In genomic region chr11:20260307-20260706, GRCh38 we compare ENCODE assay signal across 22 cellular contexts.
DNase-seq lines count a peak whose midpoint lies in the region; TF ChIP-seq lines count a peak whose summit lies in the region.
"Had no signal": no experiment of that assay in that cellular context is flagged by ENCODE, and none has a peak within 500 bp of the region (broad histone marks: within the 10 kb centered on the region; RNA-seq: fewer than 3 reads in every experiment).

No MANE protein-coding gene starts in this region.

- H3K4me3 ChIP-seq in SJCRH30: no peak overlapping the region
- H3K4me3 ChIP-seq: BLaER1, GM12878 had no signal

- no peaks in the 10 kb centered on the region for H3K9me3 Mint-ChIP-seq in nephron progenitor cell

- H3K36me3 ChIP-seq in SJCRH30: no peaks in the 10 kb centered on the region
- H3K36me3 ChIP-seq: BE2C, BLaER1 had no signal

- no peaks in the 10 kb centered on the region for H3K9me3 ChIP-seq in SJCRH30 (replicated peaks)
- H3K9me3 ChIP-seq: BE2C, BLaER1 had no signal

- DNase-seq in NCI-H2171 treated with DMSO at 0.1 percent for 48 hours (lab: John Stamatoyannopoulos, UW) (peak; percentile 16), NCI-H2171 (lab: John Stamatoyannopoulos, UW) (no peak), SJCRH30 (peak; percentile 31 to 66), NCI-H2081 treated with DMSO at 0.1 percent for 48 hours (lab: John Stamatoyannopoulos, UW) (no peak), nephron progenitor cell (no peak)
- DNase-seq: 8988T; ACHN; BE2C; C1 segment of cervical spinal cord; CD4-positive, alpha-beta memory T cell; CD4-positive, CD25-positive, alpha-beta regulatory T cell; CD8-positive, alpha-beta memory T cell; COR-L47; DMS153; DMS53; DMS79; DND-41; EL; GDM1 had no signal

- H3K4me1 ChIP-seq in SJCRH30: peaks cover 49% of the 10 kb centered on the region
- H3K4me1 ChIP-seq: BE2C, BLaER1 had no signal

- peak overlapping the region; percentile 93 for H3K27ac ChIP-seq in SJCRH30
- H3K27ac ChIP-seq: BLaER1 had no signal

- H3K27ac Mint-ChIP-seq in nephron progenitor cell: no peak overlapping the region
- H3K27ac Mint-ChIP-seq: CD14-positive monocyte; CD4-positive, alpha-beta memory T cell; CD8-positive, alpha-beta memory T cell had no signal

- TF ChIP-seq CTCF in nephron progenitor cell (IDR thresholded peaks at IDR 0.05): no peak

- no peak overlapping the region for H3K4me3 Mint-ChIP-seq in nephron progenitor cell
- H3K4me3 Mint-ChIP-seq: CD14-positive monocyte; CD4-positive, alpha-beta memory T cell; CD4-positive, CD25-positive, alpha-beta regulatory T cell; CD8-positive, alpha-beta memory T cell had no signal

- no peaks in the 10 kb centered on the region for H3K27me3 ChIP-seq in SJCRH30
- H3K27me3 ChIP-seq: BE2C, BLaER1 had no signal

- H3K36me3 Mint-ChIP-seq in nephron progenitor cell (ENCODE audit: low read depth): no peaks in the 10 kb centered on the region
- H3K36me3 Mint-ChIP-seq: CD14-positive monocyte; CD4-positive, alpha-beta memory T cell; CD4-positive, CD25-positive, alpha-beta regulatory T cell; CD8-positive, alpha-beta memory T cell had no signal

- H3K27me3 Mint-ChIP-seq in nephron progenitor cell (ENCODE audit: low read depth, poor library complexity): peaks cover 16% of the 10 kb centered on the region

- peaks cover 7% of the 10 kb centered on the region for H3K4me1 Mint-ChIP-seq in nephron progenitor cell
- H3K4me1 Mint-ChIP-seq: CD14-positive monocyte; CD4-positive, alpha-beta memory T cell; CD4-positive, CD25-positive, alpha-beta regulatory T cell; CD8-positive, alpha-beta memory T cell had no signal

Comparison
In these comparisons a context has a peak if more than half of its experiments do, and no peak if none do; other contexts are left out.
1. DNase-seq: peak in NCI-H2171 treated with DMSO at 0.1 percent for 48 hours (single experiment) and SJCRH30 (2 of 2); none in NCI-H2171 (single experiment), NCI-H2081 treated with DMSO at 0.1 percent for 48 hours (single experiment) and nephron progenitor cell (single experiment).